32 cellular contexts compared by ENCODE assay signal in the genomic region with DNA sequence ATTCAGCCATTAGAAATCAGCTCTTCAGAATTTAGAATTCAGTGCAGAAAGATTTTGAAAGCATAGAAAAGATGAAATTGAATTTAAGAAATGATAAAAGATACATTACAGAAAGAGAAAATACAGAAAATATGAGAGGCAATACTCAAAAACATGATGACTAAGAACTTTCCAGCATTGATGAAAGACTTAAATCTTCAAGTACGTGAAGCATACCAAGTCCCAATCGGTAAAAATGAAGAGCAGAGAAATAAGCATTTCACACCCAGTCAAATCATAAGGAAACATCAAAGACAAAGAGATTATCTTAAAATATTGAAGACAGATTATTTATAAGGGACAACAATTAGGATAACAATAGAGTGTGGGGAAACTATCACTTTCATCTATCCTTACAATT. TPM values are rescaled to one million over a fixed set of nuclear protein-coding genes. Genes with fewer than 3 reads are reported as not detected.
"Had no signal": no experiment of that assay in that cellular context is flagged by ENCODE, and none has a peak within 500 bp of the region (broad histone marks: within the 10 kb centered on the region; RNA-seq: fewer than 3 reads in every experiment).

No MANE protein-coding gene starts in this region.

- H2AFZ ChIP-seq: parathyroid adenoma had no signal

- FAIRE-seq: urothelium cell line had no signal

- H3K79me2 ChIP-seq: parathyroid adenoma had no signal

- H3K27me3 ChIP-seq: neutrophil, ovary, right lobe of liver, sigmoid colon, stomach, thyroid gland, tibial nerve, upper lobe of left lung, vagina had no signal

- H3K4me1 ChIP-seq: parathyroid adenoma, right lobe of liver, sigmoid colon, stomach, thyroid gland, upper lobe of left lung, vagina had no signal

- H3K27ac ChIP-seq: neutrophil, ovary, parathyroid adenoma, right lobe of liver, sigmoid colon, stomach, thoracic aorta, thyroid gland, tibial nerve, upper lobe of left lung, vagina had no signal

- H3K36me3 ChIP-seq: neutrophil, ovary, right lobe of liver, sigmoid colon, stomach, thoracic aorta, thyroid gland, tibial nerve, upper lobe of left lung, vagina had no signal

- H3K9me3 ChIP-seq: neutrophil, ovary, right lobe of liver, sigmoid colon, stomach, thoracic aorta, thyroid gland, tibial nerve, upper lobe of left lung, vagina had no signal

- ATAC-seq: naive thymus-derived CD8-positive, alpha-beta T cell; natural killer cell treated with Interleukin-12 subunit alpha and Interleukin-12 subunit beta and Interleukin-15 and Interleukin-18, amount 100 ng/mL, for 72 hours; right cardiac atrium; right lobe of liver; stimulated activated effector memory CD8-positive, alpha-beta T cell treated with anti-CD3 and anti-CD28 coated beads, Interleukin-12 subunit alpha, Interleukin-12 subunit beta, amount 100 ng/mL, for 72 hours; stimulated activated naive B cell treated with anti-CD40 and anti-IgM and Interleukin-4, amounts not matched to agents 10 μg/mL and 1 μg/mL and 100 μg/mL, for 72 hours had no signal

- H3K4me3 ChIP-seq: ovary, right lobe of liver, sigmoid colon, stomach, thoracic aorta, thyroid gland, tibial nerve, upper lobe of left lung, vagina had no signal

- DNase-seq: naive B cell; naive thymus-derived CD8-positive, alpha-beta T cell; nephron progenitor cell; nucleus accumbens; ovary; posterior cingulate gyrus; retina; right lobe of liver; sigmoid colon; small intestine; stimulated activated CD4-positive, alpha-beta T cell treated with anti-CD3 and anti-CD28 coated beads, Interleukin-15, amount 100 ng/mL, for 24 hours; stimulated activated CD4-positive, alpha-beta T cell treated with anti-CD3 and anti-CD28 coated beads, Interleukin-2, amount 100 ng/mL, for 24 hours; stimulated activated CD4-positive, alpha-beta T cell treated with anti-CD3 and anti-CD28 coated beads, Interleukin-2, amount 100 ng/mL, for 48 hours; stimulated activated CD4-positive, alpha-beta T cell treated with anti-CD3 and anti-CD28 coated beads, Interleukin-4, amount 100 ng/mL, for 24 hours; stimulated activated naive B cell treated with anti-CD40 and anti-IgM and Interleukin-4, amounts not matched to agents 10 μg/mL and 1 μg/mL and 100 μg/mL, for 72 hours; stimulated activated naive CD4-positive, alpha-beta T cell treated with Interleukin-2 at 50 U/mL for 16 hours; stomach; thyroid gland; trophoblast cell; upper lobe of left lung had no signal

RNA-seq across cellular contexts. Expression of a gene that starts 35.1 kb away (rescaled TPM):
- total RNA-seq: naive thymus-derived CD8-positive, alpha-beta T cell; natural killer cell treated with Interleukin-12 subunit alpha and Interleukin-12 subunit beta and Interleukin-15 and Interleukin-18, amount 100 ng/mL, for 72 hours; neural crest cell; progenitor cell of endocrine pancreas; ureter; vagina had no signal
- polyA plus RNA-seq: naive thymus-derived CD8-positive, alpha-beta T cell had no signal
